In the genomic region with DNA sequence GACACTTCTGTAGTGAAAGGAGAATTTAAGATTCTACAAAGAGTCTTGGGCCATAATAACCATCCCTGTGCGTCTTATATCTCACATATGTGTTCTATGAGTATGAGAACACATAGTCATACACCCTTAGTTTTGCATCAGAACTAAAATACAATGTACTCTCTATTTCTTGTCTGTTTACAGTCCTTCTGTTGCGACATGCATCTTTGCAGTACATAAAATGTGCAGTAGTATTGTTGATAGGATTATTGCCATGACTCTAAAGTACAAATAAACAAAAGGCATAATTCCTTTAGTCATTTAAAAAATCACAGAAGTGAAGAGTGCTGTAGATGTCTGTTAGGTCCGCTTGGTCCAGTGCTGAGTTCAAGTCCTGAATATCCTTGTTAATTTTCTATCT, we compare ENCODE assay signal across 22 cellular contexts.
DNase-seq lines count a peak whose midpoint lies in the region; TF ChIP-seq lines count a peak whose summit lies in the region.
"Had no signal": no experiment of that assay in that cellular context is flagged by ENCODE, and none has a peak within 500 bp of the region (broad histone marks: within the 10 kb centered on the region; RNA-seq: fewer than 3 reads in every experiment).

No MANE protein-coding gene starts in this region.

- no peak overlapping the region for H2AFZ ChIP-seq in KMS-11 (ENCODE audit: low read depth)

- H4K20me1 ChIP-seq in KMS-11 (ENCODE audit: insufficient read depth): no peaks in the 10 kb centered on the region

- H3K27ac ChIP-seq in KMS-11 (no peak overlapping the region), uterus (no peak overlapping the region), WERI-Rb-1 (no peak overlapping the region)
- H3K27ac ChIP-seq: esophagus muscularis mucosa, pancreas had no signal

- no peak overlapping the region for H3K4me3 ChIP-seq in KMS-11 (IDR thresholded peaks at IDR 0.05; ENCODE audit: insufficient read depth, low read depth, low read length)
- peak overlapping the region; percentile 10 for H3K4me3 ChIP-seq in adipocyte (ENCODE audit: low read length)
- H3K4me3 ChIP-seq in fibroblast of villous mesenchyme (ENCODE audit: low read depth, low read length): no peak overlapping the region
- no peak overlapping the region for H3K4me3 ChIP-seq in skeletal muscle satellite cell (ENCODE audit: low read length)
- H3K4me3 ChIP-seq in uterus: no peak overlapping the region
- no peak overlapping the region for H3K4me3 ChIP-seq in WERI-Rb-1 (ENCODE audit: low read depth, low read length)
- H3K4me3 ChIP-seq: esophagus muscularis mucosa, MG63, pancreas had no signal

- peaks cover 3% of the 10 kb centered on the region for H3K9me3 ChIP-seq in adipocyte (ENCODE audit: control insufficient read depth, low read length)
- H3K9me3 ChIP-seq in skeletal muscle satellite cell (replicated peaks; ENCODE audit: low read length): peaks cover 4% of the 10 kb centered on the region
- H3K9me3 ChIP-seq in uterus: no peaks in the 10 kb centered on the region
- peaks cover 6% of the 10 kb centered on the region for H3K9me3 ChIP-seq in WERI-Rb-1 (ENCODE audit: severe bottlenecking)
- H3K9me3 ChIP-seq: esophagus muscularis mucosa, pancreas had no signal

- H3K9ac ChIP-seq in KMS-11: no peak overlapping the region
- H3K9ac ChIP-seq in adipocyte (ENCODE audit: low read length): peak overlapping the region; percentile 41
- H3K9ac ChIP-seq in skeletal muscle satellite cell (ENCODE audit: low read depth, low read length): peak overlapping the region; percentile 50

- DNase-seq in adipocyte (ENCODE audit: low read depth) (peak; percentile 75), fibroblast of villous mesenchyme (ENCODE audit: low read depth) (peak; percentile 80), uterus (no peak), NCI-H2171 (lab: John Stamatoyannopoulos, UW) (no peak), WERI-Rb-1 (no peak)
- DNase-seq: activated CD4-positive, CD25-positive, alpha-beta regulatory T cell treated with anti-CD3 and anti-CD28 coated beads, Interleukin-2, amount 50 U/mL, for 72 hours; activated CD8-positive, alpha-beta T cell treated with anti-CD3 and anti-CD28 coated beads for 36 hours; activated effector memory CD4-positive, alpha-beta T cell treated with Interleukin-2 at 50 U/mL for 16 hours; CD4-positive, alpha-beta T cell; effector memory CD4-positive, alpha-beta T cell; EL; H9; head of caudate nucleus; MG63; NCI-H2107; NK-92 treated with Interleukin-12 subunit alpha and Interleukin-12 subunit beta, amount 100 ng/mL, for 24 hours; pancreas; SIG-M5; stimulated activated CD4-positive, alpha-beta T cell treated with anti-CD3 and anti-CD28 coated beads, Interleukin-15, amount 100 ng/mL, for 24 hours had no signal

- H3K27me3 ChIP-seq in KMS-11 (ENCODE audit: insufficient read depth, low read depth) (no peaks in the 10 kb centered on the region), adipocyte (replicated peaks; ENCODE audit: control insufficient read depth, insufficient read depth, low read length) (no peaks in the 10 kb centered on the region), skeletal muscle satellite cell (ENCODE audit: control insufficient read depth, insufficient read depth, low read length) (no peaks in the 10 kb centered on the region), uterus (no peaks in the 10 kb centered on the region), WERI-Rb-1 (ENCODE audit: insufficient read depth, low read depth, severe bottlenecking) (no peaks in the 10 kb centered on the region)
- H3K27me3 ChIP-seq: esophagus muscularis mucosa, MG63, pancreas had no signal

- H3K36me3 ChIP-seq in KMS-11 (ENCODE audit: insufficient read depth): no peaks in the 10 kb centered on the region
- H3K36me3 ChIP-seq in adipocyte (ENCODE audit: control insufficient read depth, insufficient read depth, low read length, severe bottlenecking): no peaks in the 10 kb centered on the region
- no peaks in the 10 kb centered on the region for H3K36me3 ChIP-seq in skeletal muscle satellite cell (ENCODE audit: insufficient read depth, low read length)
- no peaks in the 10 kb centered on the region for H3K36me3 ChIP-seq in uterus
- H3K36me3 ChIP-seq in WERI-Rb-1: no peaks in the 10 kb centered on the region
- H3K36me3 ChIP-seq: esophagus muscularis mucosa, MG63, pancreas had no signal

- H3K4me2 ChIP-seq in KMS-11 (peak overlapping the region; percentile 1; the same call in 1 of the 2 replicates), skeletal muscle satellite cell (ENCODE audit: low read length) (no peak overlapping the region)

- intact Hi-C loops in uterus (cut with DNase I; ENCODE audit: low total_unique reads): no loop called here

- no peaks in the 10 kb centered on the region for H3K79me2 ChIP-seq in KMS-11 (ENCODE audit: insufficient read depth, low read depth)

- TF ChIP-seq CTCF in KMS-11 (conservative IDR thresholded peaks at IDR 0.05; ENCODE audit: low read depth, low read length): no peak
- no peak for TF ChIP-seq CTCF in fibroblast of villous mesenchyme (IDR thresholded peaks at IDR 0.05; ENCODE audit: insufficient read depth, low read depth, low read length)
- TF ChIP-seq CTCF in uterus (IDR thresholded peaks at IDR 0.05): no peak
- no peak for TF ChIP-seq CTCF in WERI-Rb-1 (IDR thresholded peaks at IDR 0.05; ENCODE audit: low read depth, low read length)

- peaks cover 74% of the 10 kb centered on the region for H3K4me1 ChIP-seq in KMS-11 (ENCODE audit: low read depth, poor library complexity, severe bottlenecking)
- H3K4me1 ChIP-seq in adipocyte (ENCODE audit: control insufficient read depth, insufficient read depth, low read length): peaks cover 39% of the 10 kb centered on the region
- H3K4me1 ChIP-seq in skeletal muscle satellite cell (ENCODE audit: control insufficient read depth, insufficient read depth, low read length): peaks cover 45% of the 10 kb centered on the region
- no peaks in the 10 kb centered on the region for H3K4me1 ChIP-seq in uterus
- H3K4me1 ChIP-seq: pancreas had no signal

- TF ChIP-seq POLR2A in uterus (IDR thresholded peaks at IDR 0.05): no peak

Comparison
In these comparisons a context has a peak if more than half of its experiments do, and no peak if none do; other contexts are left out.
1. DNase-seq: peak in adipocyte (single experiment) and fibroblast of villous mesenchyme (single experiment); none in uterus (0 of 2), NCI-H2171 (single experiment) and WERI-Rb-1 (single experiment).